In the genomic region with DNA sequence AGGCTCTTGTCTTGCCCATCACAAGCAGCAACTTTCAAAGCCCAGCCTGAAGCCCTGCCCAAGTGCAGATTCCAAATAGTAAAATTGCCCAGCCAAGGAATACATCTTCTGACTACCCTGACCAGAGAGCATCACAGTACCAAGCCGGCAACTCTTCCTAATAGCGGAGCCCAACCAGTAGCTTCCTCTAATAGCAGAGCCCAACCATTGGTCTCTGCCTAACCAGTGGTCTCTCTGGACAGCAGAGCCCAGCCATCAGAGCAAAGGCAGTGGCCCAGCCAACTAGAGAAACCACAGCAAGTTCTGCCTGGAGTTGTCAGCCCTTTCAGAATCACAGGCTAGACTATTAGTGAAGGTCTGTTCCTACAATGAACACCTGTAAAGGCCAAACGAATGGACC, we compare ENCODE assay signal across 7 cellular contexts.
DNase-seq lines count a peak whose midpoint lies in the region; ATAC-seq and TF ChIP-seq lines count a peak whose summit lies in the region.

No MANE protein-coding gene starts in this region.

- H3K4me3 Mint-ChIP-seq in HFFc6: no peak overlapping the region

- peaks cover 14% of the 10 kb centered on the region for H3K4me1 Mint-ChIP-seq in HFFc6 (ENCODE audit: low read depth)

- H3K27ac Mint-ChIP-seq in HFFc6: no peak overlapping the region

- ATAC-seq in thoracic aorta (ENCODE audit: insufficient number of reproducible peaks, low FRiP score, low read depth): peak; percentile 93
- no peak for ATAC-seq in activated CD4-positive, CD25-positive, alpha-beta regulatory T cell treated with anti-CD3 and anti-CD28 coated beads, Interleukin-2, amount 50 U/mL, for 24 hours
- no peak for ATAC-seq in GM19324 (IDR thresholded peaks at IDR 0.05; ENCODE audit: low FRiP score, unreplicated experiment)

- no peaks in the 10 kb centered on the region for H3K9me3 Mint-ChIP-seq in HFFc6

- H2AFZ ChIP-seq in hepatocyte: no peak overlapping the region

- H3K27me3 ChIP-seq in adipocyte (replicated peaks; ENCODE audit: control insufficient read depth, insufficient read depth, low read length) (no peaks in the 10 kb centered on the region), hepatocyte (no peaks in the 10 kb centered on the region), thoracic aorta (replicated peaks; ENCODE audit: insufficient read depth) (no peaks in the 10 kb centered on the region)

- H3K79me2 ChIP-seq in hepatocyte: no peaks in the 10 kb centered on the region

- no peak overlapping the region for H3K4me2 ChIP-seq in hepatocyte

- H4K20me1 ChIP-seq in hepatocyte (ENCODE audit: insufficient read depth, poor library complexity, severe bottlenecking): no peaks in the 10 kb centered on the region

- 54% methylated on average over 3 of the region's 3 CpGs for WGBS in hepatocyte (ENCODE audit: low lambda C conversion rate, missing lambda C conversion rate)

- H3K27ac ChIP-seq in hepatocyte (no peak overlapping the region), thoracic aorta (no peak overlapping the region)

- H3K9me3 ChIP-seq in adipocyte (ENCODE audit: control insufficient read depth, low read length) (no peaks in the 10 kb centered on the region), hepatocyte (ENCODE audit: low read depth) (no peaks in the 10 kb centered on the region), thoracic aorta (no peaks in the 10 kb centered on the region)

- H3K4me3 ChIP-seq in adipocyte (ENCODE audit: low read length) (no peak overlapping the region), hepatocyte (no peak overlapping the region), thoracic aorta (no peak overlapping the region)

- DNase-seq in HFFc6 (peak; percentile 86), adipocyte (ENCODE audit: low read depth) (peak; percentile 56), hepatocyte (ENCODE audit: low spot score) (peak; percentile 55), thoracic aorta (ENCODE audit: low spot score) (no peak), SKM-1 treated with dmso at 0.1 percent for 144 hours (lab: John Stamatoyannopoulos, UW; ENCODE audit: unreplicated experiment) (no peak)

- TF ChIP-seq CTCF in HFFc6 (IDR thresholded peaks at IDR 0.05): no peak
- TF ChIP-seq CTCF in hepatocyte (IDR thresholded peaks at IDR 0.05; ENCODE audit: poor library complexity): no peak
- TF ChIP-seq CTCF in thoracic aorta (IDR thresholded peaks at IDR 0.05): no peak

- H3K36me3 ChIP-seq in adipocyte (ENCODE audit: control insufficient read depth, insufficient read depth, low read length, severe bottlenecking) (no peaks in the 10 kb centered on the region), hepatocyte (replicated peaks; ENCODE audit: insufficient read depth, low read depth) (no peaks in the 10 kb centered on the region), thoracic aorta (no peaks in the 10 kb centered on the region)

- no peaks in the 10 kb centered on the region for H3K9me2 ChIP-seq in hepatocyte (replicated peaks; ENCODE audit: insufficient read depth)

- H3K4me1 ChIP-seq in adipocyte (ENCODE audit: control insufficient read depth, insufficient read depth, low read length): peaks cover 3% of the 10 kb centered on the region
- H3K4me1 ChIP-seq in hepatocyte (ENCODE audit: insufficient read depth): no peaks in the 10 kb centered on the region
- H3K4me1 ChIP-seq in thoracic aorta (ENCODE audit: control insufficient read depth in 1 of 2, low read depth in 2 of 2): peaks cover 0 to 11% of the 10 kb centered on the region in 2 donors

- peaks cover 3% of the 10 kb centered on the region for H3K27me3 Mint-ChIP-seq in HFFc6 (ENCODE audit: insufficient read depth)

- H3K9ac ChIP-seq in adipocyte (ENCODE audit: low read length): no peak overlapping the region

- H3K36me3 Mint-ChIP-seq in HFFc6 (ENCODE audit: low read depth): no peaks in the 10 kb centered on the region

Comparison
In these comparisons a context has a peak if more than half of its experiments do, and no peak if none do; other contexts are left out.
1. DNase-seq: peak in HFFc6 (single experiment), adipocyte (single experiment) and hepatocyte (single experiment); none in thoracic aorta (single experiment) and SKM-1 treated with dmso at 0.1 percent for 144 hours (single experiment).